Comparison of ENCODE assay signal across 9 cellular contexts in the genomic region with DNA sequence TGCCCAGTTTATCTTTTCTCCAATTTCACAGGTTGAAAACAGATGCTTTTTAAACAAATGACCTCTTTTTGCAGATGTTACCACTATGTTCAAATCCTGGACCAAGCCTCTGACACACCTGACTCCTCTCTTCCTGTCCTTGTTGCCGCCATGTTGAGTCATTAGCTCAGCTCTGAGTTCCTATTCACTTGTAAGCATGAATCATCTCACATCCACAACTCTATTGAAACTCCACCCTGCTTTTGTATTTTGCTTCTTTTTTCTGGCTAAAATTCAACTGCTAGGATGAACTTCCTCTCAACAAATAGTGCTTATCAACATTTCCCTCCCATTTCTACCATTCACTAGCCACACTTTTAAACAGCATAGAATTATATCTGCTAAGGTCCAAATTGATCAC. TPM values are rescaled to one million over a fixed set of nuclear protein-coding genes. Genes with fewer than 3 reads are reported as not detected.
DNase-seq lines count a peak whose midpoint lies in the region; ATAC-seq and TF ChIP-seq lines count a peak whose summit lies in the region.
"Had no signal": no experiment of that assay in that cellular context is flagged by ENCODE, and none has a peak within 500 bp of the region (broad histone marks: within the 10 kb centered on the region; RNA-seq: fewer than 3 reads in every experiment).

No MANE protein-coding gene starts in this region.

- H3K36me3 Mint-ChIP-seq in GM23338 (ENCODE audit: low read depth) (peaks cover 12% of the 10 kb centered on the region), T-cell (peaks cover 36% of the 10 kb centered on the region), natural killer cell (peaks cover 6% of the 10 kb centered on the region)

- peaks cover 23% of the 10 kb centered on the region for H3K4me1 Mint-ChIP-seq in GM23338
- H3K4me1 Mint-ChIP-seq in T-cell: peaks cover 53 to 74% (median 74%) of the 10 kb centered on the region in 3 donors
- H3K4me1 Mint-ChIP-seq in natural killer cell: peaks cover 57 to 72% of the 10 kb centered on the region in 2 donors

- POLR2A ChIA-PET in T-cell (lab: Charles Lee): no interaction called here

- H3K4me3 Mint-ChIP-seq in GM23338 (no peak overlapping the region), T-cell (peak overlapping the region; percentile 49 to 97 (median 91)), natural killer cell (no peak overlapping the region)

- ATAC-seq in GM23338: no peak
- ATAC-seq in T-cell (replicated peaks in 1 of 4): peak in 3 of 4 experiments; percentile 29 to 38 (median 33)
- no peak for ATAC-seq in natural killer cell
- no peak for ATAC-seq in HG03565 (IDR thresholded peaks at IDR 0.05; ENCODE audit: unreplicated experiment)

- intact Hi-C loops in natural killer cell (cut with micrococcal nuclease) (no loop called here), testis (cut with DNase I; ENCODE audit: low total_unique reads) (no loop called here)

- H3K9me2 ChIP-seq in GM23338 (ENCODE audit: insufficient read depth): no peaks in the 10 kb centered on the region

- H3F3A ChIP-seq in GM23338 (replicated peaks; ENCODE audit: low read depth): peaks cover 4% of the 10 kb centered on the region; the same call in 1 of the 2 replicates

- H4K20me1 ChIP-seq in GM23338 (replicated peaks; ENCODE audit: insufficient read depth): peaks cover 21% of the 10 kb centered on the region

- no peak for TF ChIP-seq POLR2A in testis (IDR thresholded peaks at IDR 0.05)

- H3K27ac ChIP-seq in GM23338 (ENCODE audit: low read depth): no peak overlapping the region
- H3K27ac ChIP-seq in coronary artery: peak overlapping the region; percentile 25 to 79
- H3K27ac ChIP-seq in testis: peak overlapping the region in 1 of 2 donors; percentile 61

- H2AFZ ChIP-seq in GM23338: no peak overlapping the region

- TF ChIP-seq CTCF in GM23338 (conservative IDR thresholded peaks at IDR 0.05; ENCODE audit: low read depth in 2 of 2): no peak
- TF ChIP-seq CTCF in coronary artery (IDR thresholded peaks at IDR 0.05): no peak
- no peak for TF ChIP-seq CTCF in natural killer cell (IDR thresholded peaks at IDR 0.05)
- no peak for TF ChIP-seq CTCF in GM20000 (IDR thresholded peaks at IDR 0.05; ENCODE audit: extremely low read depth, missing control alignments)
- no peak for TF ChIP-seq CTCF in testis (IDR thresholded peaks at IDR 0.05)

- WGBS in testis, 2 donors: 84 to 85% methylated on average over 1 of the region's 1 CpG

- H3K4me2 ChIP-seq in GM23338: 0 out of 2 replicates have a peak overlapping the region, but pooled peaks have one; percentile 2

- CTCF ChIA-PET in T-cell (lab: Charles Lee): interaction anchor here in 1 of 2 donors (4.0 kb wide), 1 partner anchor 15 kb away, joined by 25 read pairs; the partner anchor contains the start of gene TOMM22

- peaks cover 55% of the 10 kb centered on the region for H3K79me2 ChIP-seq in GM23338 (replicated peaks; ENCODE audit: insufficient read depth)

- H3K9me3 ChIP-seq in testis: no peaks in the 10 kb centered on the region

- H3K27me3 ChIP-seq in GM23338 (ENCODE audit: insufficient read depth): no peaks in the 10 kb centered on the region
- H3K27me3 ChIP-seq in testis: no peaks in the 10 kb centered on the region

- H3K27ac Mint-ChIP-seq in GM23338 (0 out of 2 replicates have a peak overlapping the region, but pooled peaks have one; percentile 4), T-cell (peak overlapping the region; percentile 85 to 93), natural killer cell (peak overlapping the region; percentile 47 to 97)

- H3K36me3 ChIP-seq in GM23338 (ENCODE audit: insufficient read depth) (no peaks in the 10 kb centered on the region; the same call in 1 of the 2 replicates), testis (ENCODE audit: low read depth, missing control alignments) (no peaks in the 10 kb centered on the region)

- H3K27me3 Mint-ChIP-seq in GM23338 (ENCODE audit: insufficient read depth, low read depth, poor library complexity) (peaks cover 13% of the 10 kb centered on the region), T-cell (no peaks in the 10 kb centered on the region), natural killer cell (ENCODE audit: low read depth in 2 of 2) (no peaks in the 10 kb centered on the region)

- DNase-seq in GM23338 (ENCODE audit: low spot score): no peak
- peak in 2 of 34 experiments; percentile 17 to 42 for DNase-seq in T-cell
- no peak for DNase-seq in coronary artery (ENCODE audit: low spot score)
- no peak for DNase-seq in natural killer cell
- DNase-seq in NCI-H345 treated with DMSO at 0.1 percent for 48 hours (lab: John Stamatoyannopoulos, UW; ENCODE audit: unreplicated experiment): no peak
- no peak for DNase-seq in GM20000 (ENCODE audit: low spot score)
- no peak for DNase-seq in testis

- H3K9me3 Mint-ChIP-seq in GM23338: no peaks in the 10 kb centered on the region
- H3K9me3 Mint-ChIP-seq in T-cell: no peaks in the 10 kb centered on the region
- no peaks in the 10 kb centered on the region for H3K9me3 Mint-ChIP-seq in natural killer cell

- peaks cover 18% of the 10 kb centered on the region for H3K4me1 ChIP-seq in GM23338 (ENCODE audit: insufficient read depth)
- H3K4me1 ChIP-seq in testis: peaks cover 40% of the 10 kb centered on the region

- no peak overlapping the region for H3K4me3 ChIP-seq in GM23338
- peak overlapping the region; percentile 98 for H3K4me3 ChIP-seq in coronary artery
- H3K4me3 ChIP-seq in testis: no peak overlapping the region
- H3K4me3 ChIP-seq: SK-N-MC had no signal

TF ChIP-seq in GM23338, 12 proteins besides CTCF, POLR2A, EP300 and RAD21:
- TF ChIP-seq CREB1 (CRISPR knock-in tag; IDR thresholded peaks at IDR 0.05; ENCODE audit: low read depth): no peak
- TF ChIP-seq STAT1 (IDR thresholded peaks at IDR 0.05; ENCODE audit: unreplicated experiment): no peak

RNA-seq across cellular contexts. Expression of gene JOSD1, which starts 4.1 kb away (rescaled TPM):
- total RNA-seq in GM23338 (2014; rRNA removed; shearing (Covaris generic)): 16.1 and 19.7 TPM in 2 replicates
- polyA plus RNA-seq in GM23338 (2016; fragmentation: Nextera tagmentation; extraction: Ambion mirVana) (4.6 and 5.5 TPM in 2 replicates), testis (ENCODE audit: insufficient read depth, low read depth, low replicate concordance) (40.9 TPM)
- total RNA-seq in T-cell (100 to 1,000 TPM in 2 of 5 donors, 10 to 100 TPM in 3; 78.4 to 164 (median 83.5) TPM), natural killer cell (100 to 1,000 TPM; 123 to 165 (median 128) TPM), testis (10 to 100 TPM; 70.3 to 91.0 TPM)

RNA-seq across cellular contexts. Expression of gene GTPBP1, which starts 9.1 kb away (rescaled TPM):
- 79.9 and 88.4 TPM in 2 replicates for total RNA-seq in GM23338 (2014; rRNA removed; shearing (Covaris generic))
- 27.2 and 31.0 TPM in 2 replicates for polyA plus RNA-seq in GM23338 (2016; fragmentation: Nextera tagmentation; extraction: Ambion mirVana)
- total RNA-seq in T-cell: 100 to 1,000 TPM in 2 of 5 donors, 10 to 100 TPM in 3; 79.1 to 229 (median 83.3) TPM
- total RNA-seq in natural killer cell: 100 to 1,000 TPM; 236 to 259 (median 249) TPM
- 10 to 100 TPM; 81.5 to 89.8 TPM for total RNA-seq in testis
- 53.1 TPM for polyA plus RNA-seq in testis (ENCODE audit: insufficient read depth, low read depth, low replicate concordance)

RNA-seq across cellular contexts. Expression of gene TOMM22, which starts 14.8 kb away (rescaled TPM):
- 84.0 and 87.0 TPM in 2 replicates for total RNA-seq in GM23338 (2014; rRNA removed; shearing (Covaris generic))
- polyA plus RNA-seq in GM23338 (2016; fragmentation: Nextera tagmentation; extraction: Ambion mirVana) (125 and 131 TPM in 2 replicates), testis (ENCODE audit: insufficient read depth, low read depth, low replicate concordance) (95.1 TPM)
- total RNA-seq in T-cell (10 to 100 TPM; 52.4 to 58.1 (median 53.3) TPM), natural killer cell (10 to 100 TPM; 45.9 to 50.6 (median 47.5) TPM), testis (10 to 100 TPM; 44.3 to 57.6 TPM)

RNA-seq across cellular contexts. Expression of gene CBY1, which starts 40.2 kb away (rescaled TPM):
- total RNA-seq in GM23338 (2014; rRNA removed; shearing (Covaris generic)): 12.8 and 13.2 TPM in 2 replicates
- polyA plus RNA-seq in GM23338 (2016; fragmentation: Nextera tagmentation; extraction: Ambion mirVana): 36.1 and 36.4 TPM in 2 replicates
- 10 to 100 TPM; 10.3 to 32.0 (median 27.8) TPM for total RNA-seq in T-cell
- total RNA-seq in natural killer cell: 10 to 100 TPM in 2 of 3 donors, 1 to 10 TPM in 1; 8.2 to 10.9 (median 10.8) TPM
- 10 to 100 TPM; 24.9 to 30.9 TPM for total RNA-seq in testis
- polyA plus RNA-seq in testis (ENCODE audit: insufficient read depth, low read depth, low replicate concordance): 50.8 TPM

RNA-seq across cellular contexts. Expression of gene FAM227A, which starts 40.4 kb away (rescaled TPM):
- 6.1 and 11.0 TPM in 2 replicates for total RNA-seq in GM23338 (2014; rRNA removed; shearing (Covaris generic))
- 4.3 and 5.8 TPM in 2 replicates for polyA plus RNA-seq in GM23338 (2016; fragmentation: Nextera tagmentation; extraction: Ambion mirVana)
- 1 to 10 TPM in 1 of 5 donors, under 1 TPM in 3, not detected in 1; 0.06 to 1.1 (median 0.41) TPM for total RNA-seq in T-cell
- total RNA-seq in natural killer cell: under 1 TPM; 0.07 to 0.29 (median 0.28) TPM
- total RNA-seq in testis: 10 to 100 TPM; 16.3 to 41.8 TPM
- polyA plus RNA-seq in testis (ENCODE audit: insufficient read depth, low read depth, low replicate concordance): 18.0 TPM

Comparison
In these comparisons a context has a peak if more than half of its experiments do, and no peak if none do; other contexts are left out.
1. ATAC-seq: peak in T-cell (3 of 4); none in GM23338 (single experiment), natural killer cell (0 of 3) and HG03565 (single experiment).
2. H3K27ac Mint-ChIP-seq: peak in every context shown above with its lines; median percentile 89 in T-cell; 72 in natural killer cell; 4 in GM23338.
3. H3K4me3 Mint-ChIP-seq: peak in T-cell (3 of 3); none in GM23338 (single experiment) and natural killer cell (single experiment).